4 cellular contexts compared by ENCODE assay signal in the genomic region with DNA sequence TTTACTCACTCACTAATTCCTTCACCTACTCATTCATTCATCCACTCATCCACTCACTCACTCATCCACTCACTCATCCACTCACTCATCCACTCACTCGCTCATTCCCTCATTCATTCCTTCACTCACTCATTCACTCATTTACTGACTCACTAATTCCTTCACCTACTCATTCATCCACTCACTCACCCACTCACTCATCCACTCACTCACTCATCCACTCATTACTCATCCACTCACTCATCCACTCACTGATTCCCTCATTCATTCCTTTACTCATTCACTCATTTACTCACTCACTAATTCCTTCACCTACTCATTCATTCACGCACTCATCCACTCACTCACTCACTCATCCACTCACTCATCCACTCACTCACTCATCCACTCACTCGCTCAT.
TF ChIP-seq lines count a peak whose summit lies in the region.

No MANE protein-coding gene starts in this region.

TF ChIP-seq in HEK293, 187 proteins besides CTCF, POLR2A, EP300 and RAD21:
- 0 out of 2 replicates have a peak, but pooled peaks have one; percentile 17 for TF ChIP-seq ZNF366 (tag by site-specific recombination; conservative IDR thresholded peaks at IDR 0.05)

TF ChIP-seq in K562, 482 proteins besides CTCF, POLR2A, EP300 and RAD21:
- 0 out of 2 replicates have a peak, but pooled peaks have one; percentile 4 for TF ChIP-seq ZNF24 (IDR thresholded peaks at IDR 0.05)

TF ChIP-seq in H1, 55 proteins besides CTCF, POLR2A, EP300 and RAD21:
- TF ChIP-seq ASH2L (IDR thresholded peaks at IDR 0.05; ENCODE audit: low read length), result peak; percentile 92

TF ChIP-seq in HepG2, 621 proteins besides CTCF, POLR2A, EP300 and RAD21:
- TF ChIP-seq ASH2L (IDR thresholded peaks at IDR 0.05; ENCODE audit: insufficient read length, low read depth, low read length), result peak; percentile 61
